2 cellular contexts compared by ENCODE assay signal in genomic region chr6:170153436-170154319, GRCh38.
TF ChIP-seq lines count a peak whose summit lies in the region.

No MANE protein-coding gene starts in this region.

TF ChIP-seq in A549, 52 proteins besides CTCF, POLR2A, EP300 and RAD21 (continued from another document):
- no peak for TF ChIP-seq REST (IDR thresholded peaks at IDR 0.05)
- no peak for TF ChIP-seq ZNF302 (CRISPR knock-in tag; IDR thresholded peaks at IDR 0.05)
- no peak for TF ChIP-seq HOXB13 (CRISPR knock-in tag; IDR thresholded peaks at IDR 0.05; ENCODE audit: low read depth)
- no peak for TF ChIP-seq SMC3 (IDR thresholded peaks at IDR 0.05)
- TF ChIP-seq HDAC2 (IDR thresholded peaks at IDR 0.05), result no peak
- no peak for TF ChIP-seq RCOR1 (IDR thresholded peaks at IDR 0.05; ENCODE audit: low read depth, low read length)
- no peak for TF ChIP-seq FOXS1 (CRISPR knock-in tag; IDR thresholded peaks at IDR 0.05)
- no peak for TF ChIP-seq PHF8 (IDR thresholded peaks at IDR 0.05; ENCODE audit: borderline replicate concordance, low read depth)
- TF ChIP-seq ELK1 (IDR thresholded peaks at IDR 0.05; ENCODE audit: low read depth, low read length), result no peak
- no peak for TF ChIP-seq EHMT2 (IDR thresholded peaks at IDR 0.05; ENCODE audit: low read depth)
- TF ChIP-seq BCL3 (IDR thresholded peaks at IDR 0.05), result no peak
- TF ChIP-seq TP53 (CRISPR knock-in tag; IDR thresholded peaks at IDR 0.05), result no peak

TF ChIP-seq in HEK293, 187 proteins besides CTCF, POLR2A, EP300 and RAD21 (continued from another document):
- no peak for TF ChIP-seq PRDM2 (tag by site-specific recombination; IDR thresholded peaks at IDR 0.05; ENCODE audit: borderline replicate concordance)
- no peak for TF ChIP-seq ZSCAN4 (tag by site-specific recombination; IDR thresholded peaks at IDR 0.05)
